Comparison of ENCODE assay signal across 11 cellular contexts in genomic region chr11:129694538-129694937, GRCh38.
DNase-seq lines count a peak whose midpoint lies in the region; ATAC-seq and TF ChIP-seq lines count a peak whose summit lies in the region.
"Had no signal": no experiment of that assay in that cellular context is flagged by ENCODE, and none has a peak within 500 bp of the region (broad histone marks: within the 10 kb centered on the region; RNA-seq: fewer than 3 reads in every experiment).

No MANE protein-coding gene starts in this region.

- CTCF ChIA-PET in CD8-positive, alpha-beta T cell (lab: Charles Lee): interaction anchor here (1.6 kb wide), 1 partner anchor 53 kb away, joined by 6 read pairs; no protein-coding TSS in a partner anchor
- CTCF ChIA-PET in PC-3 (lab: Charles Lee): no interaction called here

- no peak overlapping the region for H3K27ac ChIP-seq in CD8-positive, alpha-beta T cell (ENCODE audit: low read depth, low read length)
- no peak overlapping the region for H3K27ac ChIP-seq in PC-3 (ENCODE audit: low read length)
- H3K27ac ChIP-seq: lower lobe of right lung had no signal

- POLR2A ChIA-PET in CD8-positive, alpha-beta T cell (lab: Charles Lee): no interaction called here
- POLR2A ChIA-PET in PC-3 (lab: Charles Lee; ENCODE audit: unreplicated experiment): no interaction called here

- intact Hi-C loops in CD8-positive, alpha-beta T cell (cut with DNase I, micrococcal nuclease): no loop called here
- intact Hi-C loops in PC-3 (cut with micrococcal nuclease): no loop called here

- no TSS peak for BruUV-seq in PC-3 (replicated peaks; lab: Mats Ljungman, UMichigan)

- no peak overlapping the region for H2AFZ ChIP-seq in PC-3 (ENCODE audit: low read length)

- H3F3A ChIP-seq in PC-3 (ENCODE audit: low read length, unreplicated experiment): no peaks in the 10 kb centered on the region

- no peaks in the 10 kb centered on the region for H3K79me2 ChIP-seq in PC-3 (ENCODE audit: low read length)

- no peak overlapping the region for H3K9ac ChIP-seq in PC-3 (ENCODE audit: low read length)

- no peak overlapping the region for H3K27ac Mint-ChIP-seq in CD8-positive, alpha-beta T cell
- H3K27ac Mint-ChIP-seq: T-helper 1 cell treated with Interleukin-12 subunit alpha and Interleukin-12 subunit beta and Interleukin-4 antibody, amounts not matched to agents 30 μg/mL and 1 μg/mL, for 36 hours had no signal

- no peaks in the 10 kb centered on the region for H3K9me3 Mint-ChIP-seq in CD8-positive, alpha-beta T cell
- H3K9me3 Mint-ChIP-seq: central memory CD8-positive, alpha-beta T cell; T-helper 1 cell treated with Interleukin-12 subunit alpha and Interleukin-12 subunit beta and Interleukin-4 antibody, amounts not matched to agents 30 μg/mL and 1 μg/mL, for 36 hours had no signal

- no peaks in the 10 kb centered on the region for H3K9me3 ChIP-seq in CD8-positive, alpha-beta T cell (ENCODE audit: low read length)
- no peaks in the 10 kb centered on the region for H3K9me3 ChIP-seq in PC-3 (ENCODE audit: low read length)
- H3K9me3 ChIP-seq: lower lobe of right lung had no signal

- no peaks in the 10 kb centered on the region for H3K36me3 Mint-ChIP-seq in CD8-positive, alpha-beta T cell

- H3K4me3 Mint-ChIP-seq in CD8-positive, alpha-beta T cell: peak overlapping the region; percentile 26
- H3K4me3 Mint-ChIP-seq: T-helper 1 cell treated with Interleukin-12 subunit alpha and Interleukin-12 subunit beta and Interleukin-4 antibody, amounts not matched to agents 30 μg/mL and 1 μg/mL, for 36 hours had no signal

- no peaks in the 10 kb centered on the region for H3K27me3 ChIP-seq in CD8-positive, alpha-beta T cell (ENCODE audit: insufficient read depth, low read length)
- 0 out of 2 replicates have a peak, but pooled peaks cover 4% of the 10 kb centered on the region for H3K27me3 ChIP-seq in PC-3 (ENCODE audit: low read length)

- no peaks in the 10 kb centered on the region for H3K9me2 ChIP-seq in PC-3 (replicated peaks; ENCODE audit: low read length)

- H3K4me1 ChIP-seq in CD8-positive, alpha-beta T cell (ENCODE audit: insufficient read depth, low read length): peaks cover 5% of the 10 kb centered on the region
- H3K4me1 ChIP-seq in PC-3 (ENCODE audit: insufficient read depth, low read length): no peaks in the 10 kb centered on the region
- H3K4me1 ChIP-seq: lower lobe of right lung had no signal

- no peak for DNase-seq in CD8-positive, alpha-beta T cell
- no peak for DNase-seq in GM12864 (ENCODE audit: low read depth)
- DNase-seq in PC-3: peak; percentile 36
- peak; percentile 24 for DNase-seq in iPS-NIHi7 (ENCODE audit: extremely low spot score)
- no peak for DNase-seq in NCI-H2107 (lab: John Stamatoyannopoulos, UW)
- DNase-seq: lower lobe of right lung had no signal

- peaks cover 16% of the 10 kb centered on the region for H3K27me3 Mint-ChIP-seq in CD8-positive, alpha-beta T cell (ENCODE audit: low read depth)

- no peak for TF ChIP-seq CTCF in CD8-positive, alpha-beta T cell (IDR thresholded peaks at IDR 0.05)
- TF ChIP-seq CTCF in GM12864 (IDR thresholded peaks at IDR 0.05; ENCODE audit: low read depth, low read length, missing control alignments) (peak; percentile 26), PC-3 (conservative IDR thresholded peaks at IDR 0.05; ENCODE audit: low read depth, low read length) (peak; percentile 57)

- no peaks in the 10 kb centered on the region for H4K20me1 ChIP-seq in PC-3 (ENCODE audit: low read length)

- no peaks in the 10 kb centered on the region for H3K36me3 ChIP-seq in CD8-positive, alpha-beta T cell (ENCODE audit: insufficient read depth, low read length)
- H3K36me3 ChIP-seq in PC-3 (ENCODE audit: low read depth, low read length): no peaks in the 10 kb centered on the region
- H3K36me3 ChIP-seq: lower lobe of right lung had no signal

- ATAC-seq in CD8-positive, alpha-beta T cell: no peak
- ATAC-seq in PC-3: no peak
- no peak for ATAC-seq in HG03571 (IDR thresholded peaks at IDR 0.05; ENCODE audit: unreplicated experiment)
- ATAC-seq in GM21528 (IDR thresholded peaks at IDR 0.05; ENCODE audit: low FRiP score, unreplicated experiment): no peak
- ATAC-seq in HG03097 (IDR thresholded peaks at IDR 0.05; ENCODE audit: low FRiP score, unreplicated experiment): no peak

- H3K4me3 ChIP-seq in CD8-positive, alpha-beta T cell (ENCODE audit: low read depth, low read length): no peak overlapping the region
- no peak overlapping the region for H3K4me3 ChIP-seq in GM12864 (ENCODE audit: low read depth, low read length)
- H3K4me3 ChIP-seq in PC-3 (ENCODE audit: low read length): no peak overlapping the region
- H3K4me3 ChIP-seq: lower lobe of right lung had no signal

- H3K4me2 ChIP-seq in PC-3 (ENCODE audit: low read length): no peak overlapping the region

- peaks cover 8% of the 10 kb centered on the region for H3K4me1 Mint-ChIP-seq in CD8-positive, alpha-beta T cell (ENCODE audit: low read depth)

Comparison
In these comparisons a context has a peak if more than half of its experiments do, and no peak if none do; other contexts are left out.
1. DNase-seq: peak in PC-3 (single experiment) and iPS-NIHi7 (single experiment); none in CD8-positive, alpha-beta T cell (0 of 7), GM12864 (single experiment) and NCI-H2107 (single experiment).